Comparison of ENCODE assay signal across 8 cellular contexts in genomic region chr17:38761612-38762011, GRCh38. TPM values are rescaled to one million over a fixed set of nuclear protein-coding genes. Genes with fewer than 3 reads are reported as not detected.
DNase-seq lines count a peak whose midpoint lies in the region; ATAC-seq and TF ChIP-seq lines count a peak whose summit lies in the region.

No MANE protein-coding gene starts in this region.

- no peaks in the 10 kb centered on the region for H3K9me2 ChIP-seq in OCI-LY7 (ENCODE audit: insufficient read depth, low read length)

- peaks cover 80% of the 10 kb centered on the region for H3K36me3 Mint-ChIP-seq in central memory CD8-positive, alpha-beta T cell (ENCODE audit: insufficient read depth)

- H3K4me3 ChIP-seq in OCI-LY7 (ENCODE audit: low read depth, low read length, poor library complexity, severe bottlenecking) (no peak overlapping the region), spleen (no peak overlapping the region)

- peak; percentile 75 for TF ChIP-seq CTCF in OCI-LY7 (conservative IDR thresholded peaks at IDR 0.05; ENCODE audit: low read length)
- peak in 2 of 11 experiments; percentile 15 to 26 for TF ChIP-seq CTCF in spleen (IDR thresholded peaks at IDR 0.05 in 8 of 11, conservative IDR thresholded peaks at IDR 0.05 in 3 of 11)

- no peaks in the 10 kb centered on the region for H3K4me1 ChIP-seq in OCI-LY7 (ENCODE audit: insufficient read depth, low read length, poor library complexity, severe bottlenecking)
- H3K4me1 ChIP-seq in spleen = peaks cover 0 to 17% (median 1%) of the 10 kb centered on the region in 6 donors

- WGBS in spleen, 5 donors = 82 to 94% (median 84%) methylated on average over 4 of the region's 4 CpGs

- H3K9me3 ChIP-seq in OCI-LY7 (ENCODE audit: low read length) = no peaks in the 10 kb centered on the region
- no peaks in the 10 kb centered on the region for H3K9me3 ChIP-seq in spleen

- H3K27me3 ChIP-seq in spleen (replicated peaks in 1 of 7) = no peaks in the 10 kb centered on the region

- no peak overlapping the region for H3K4me2 ChIP-seq in OCI-LY7 (ENCODE audit: low read length)

- intact Hi-C loops in OCI-LY7 (cut with micrococcal nuclease; ENCODE audit: unreplicated experiment) = no loop called here
- intact Hi-C loops in spleen (cut with DNase I; ENCODE audit: low total_unique reads) = no loop called here

- H3K27me3 Mint-ChIP-seq in central memory CD8-positive, alpha-beta T cell = no peaks in the 10 kb centered on the region

- DNase-seq in NCI-H748 (lab: John Stamatoyannopoulos, UW; ENCODE audit: unreplicated experiment) (peak; percentile 38), NCI-H748 treated with DMSO at 0.1 percent for 48 hours (lab: John Stamatoyannopoulos, UW) (no peak), OCI-LY7 (ENCODE audit: low spot score) (peak; percentile 55), spleen (peak; percentile 57), SKM-1 (lab: John Stamatoyannopoulos, UW; ENCODE audit: unreplicated experiment) (no peak)
- no peak for DNase-seq in central memory CD8-positive, alpha-beta T cell (ENCODE audit: low spot score in 2 of 2)

- CTCF ChIA-PET in OCI-LY7 (lab: Charles Lee; ENCODE audit: unreplicated experiment) = no interaction called here

- no peaks in the 10 kb centered on the region for H4K20me1 ChIP-seq in OCI-LY7 (ENCODE audit: insufficient read depth, low read length)

- peaks cover 93% of the 10 kb centered on the region for H3K36me3 ChIP-seq in OCI-LY7 (ENCODE audit: insufficient read depth, low read length)
- peaks cover 9 to 100% (median 98%) of the 10 kb centered on the region in 6 donors for H3K36me3 ChIP-seq in spleen

- ATAC-seq in central memory CD8-positive, alpha-beta T cell (replicated peaks; ENCODE audit: extremely low read depth, poor library complexity, severe bottlenecking) = no peak
- ATAC-seq in HG03521 (IDR thresholded peaks at IDR 0.05; ENCODE audit: unreplicated experiment) (no peak), GM18867 (IDR thresholded peaks at IDR 0.05; ENCODE audit: unreplicated experiment) (no peak)

- no peak overlapping the region for H2AFZ ChIP-seq in OCI-LY7 (ENCODE audit: low read length)

- H3K27ac Mint-ChIP-seq in central memory CD8-positive, alpha-beta T cell (ENCODE audit: low read depth) = peak overlapping the region; percentile 88

- no peaks in the 10 kb centered on the region for H3K9me3 Mint-ChIP-seq in central memory CD8-positive, alpha-beta T cell

- TF ChIP-seq POLR2A in spleen (IDR thresholded peaks at IDR 0.05) = no peak

- POLR2A ChIA-PET in OCI-LY7 (lab: Charles Lee) = interaction anchor here (0.6 to 0.7 kb wide), 3 partner anchors 26 to 55 kb away, joined by 3 to 4 read pairs (median 4); no protein-coding TSS in a partner anchor

- H3K4me3 Mint-ChIP-seq in central memory CD8-positive, alpha-beta T cell = no peak overlapping the region

- peaks cover 9% of the 10 kb centered on the region for H3K4me1 Mint-ChIP-seq in central memory CD8-positive, alpha-beta T cell

- no TSS peak for BruUV-seq in OCI-LY7 (replicated peaks; lab: Mats Ljungman, UMichigan)

- no peak overlapping the region for H3K27ac ChIP-seq in OCI-LY7 (ENCODE audit: low read depth, low read length, poor library complexity, severe bottlenecking)
- H3K27ac ChIP-seq in spleen = no peak overlapping the region

- H3K79me2 ChIP-seq in OCI-LY7 (ENCODE audit: insufficient read depth, low read depth, low read length) = no peaks in the 10 kb centered on the region

RNA-seq across cellular contexts. Expression of gene PSMB3, which starts 9.1 kb away (rescaled TPM):
- 290 and 348 TPM in 2 replicates for total RNA-seq in OCI-LY7 (2014; rRNA removed; shearing (Covaris generic))
- total RNA-seq in OCI-LY7 (2022) = 231 and 246 TPM in 2 replicates
- total RNA-seq in spleen = 100 to 1,000 TPM; 119 to 182 (median 162) TPM
- 100 to 1,000 TPM; 199 to 235 (median 214) TPM for polyA plus RNA-seq in spleen

RNA-seq across cellular contexts. Expression of gene PCGF2, which starts 13.5 kb away (rescaled TPM):
- total RNA-seq in OCI-LY7 (2014; rRNA removed; shearing (Covaris generic)) = 8.9 and 12.8 TPM in 2 replicates
- total RNA-seq in OCI-LY7 (2022) (40.0 and 47.3 TPM in 2 replicates), spleen (10 to 100 TPM; 13.1 to 57.6 (median 25.7) TPM)
- polyA plus RNA-seq in spleen = 10 to 100 TPM; 13.7 to 28.5 (median 25.7) TPM

RNA-seq across cellular contexts. Expression of gene CISD3, which starts 31.5 kb away (rescaled TPM):
- total RNA-seq in OCI-LY7 (2014; rRNA removed; shearing (Covaris generic)) = 11.4 and 13.4 TPM in 2 replicates
- total RNA-seq in OCI-LY7 (2022) = 24.9 and 25.1 TPM in 2 replicates
- total RNA-seq in spleen = 10 to 100 TPM in 4 of 7 donors, 1 to 10 TPM in 3; 4.9 to 22.2 (median 11.5) TPM
- polyA plus RNA-seq in spleen = 10 to 100 TPM; 11.2 to 27.5 (median 24.0) TPM

RNA-seq across cellular contexts. Expression of gene PIP4K2B, which starts 37.7 kb away (rescaled TPM):
- total RNA-seq in OCI-LY7 (2014; rRNA removed; shearing (Covaris generic)) = 23.6 and 33.0 TPM in 2 replicates
- 37.8 and 38.6 TPM in 2 replicates for total RNA-seq in OCI-LY7 (2022)
- total RNA-seq in spleen = 10 to 100 TPM; 30.9 to 48.4 (median 42.9) TPM
- polyA plus RNA-seq in spleen = 10 to 100 TPM; 11.4 to 21.3 (median 12.2) TPM

RNA-seq across cellular contexts. Expression of gene MLLT6, which starts 56.5 kb away (rescaled TPM):
- 81.7 and 94.9 TPM in 2 replicates for total RNA-seq in OCI-LY7 (2014; rRNA removed; shearing (Covaris generic))
- total RNA-seq in OCI-LY7 (2022) (174 and 175 TPM in 2 replicates), spleen (100 to 1,000 TPM; 112 to 244 (median 183) TPM)
- 100 to 1,000 TPM in 1 of 3 donors, 10 to 100 TPM in 2; 27.3 to 124 (median 35.5) TPM for polyA plus RNA-seq in spleen

Comparison
In these comparisons a context has a peak if more than half of its experiments do, and no peak if none do; other contexts are left out.
1. DNase-seq: peak in NCI-H748 (single experiment), OCI-LY7 (single experiment) and spleen (single experiment); none in NCI-H748 treated with DMSO at 0.1 percent for 48 hours (single experiment), central memory CD8-positive, alpha-beta T cell (0 of 2) and SKM-1 (single experiment).